10 cellular contexts compared by ENCODE assay signal in the genomic region with DNA sequence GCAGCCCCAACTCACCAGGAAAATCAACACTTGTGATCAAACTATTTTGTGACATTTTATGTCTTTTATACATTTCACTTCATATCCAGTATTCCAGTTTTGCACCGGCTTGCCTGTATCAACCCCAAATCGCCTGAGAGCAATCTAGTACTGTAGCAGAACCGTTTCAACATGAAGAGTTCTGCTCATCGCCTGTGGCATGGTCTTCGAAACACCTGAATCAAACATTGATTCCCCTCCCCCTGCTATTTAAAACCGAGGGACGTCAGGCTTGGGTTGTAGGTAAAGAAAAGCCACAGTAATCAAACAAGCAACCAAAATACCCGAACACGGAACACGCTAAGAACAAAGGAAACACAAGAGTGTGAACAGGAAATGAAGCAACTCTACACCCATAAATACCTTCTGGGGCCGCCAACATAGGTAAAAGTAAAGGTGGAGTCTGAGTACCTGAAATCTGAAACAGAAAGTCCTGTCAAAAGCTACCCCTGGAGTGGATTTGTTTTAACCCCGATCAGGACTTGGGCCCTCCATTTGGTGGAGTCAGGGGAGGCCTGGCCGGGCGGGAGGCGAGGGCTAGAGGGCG. TPM values are rescaled to one million over a fixed set of nuclear protein-coding genes. Genes with fewer than 3 reads are reported as not detected.
A peak's percentile ranks its signal among the peaks of the same experiment; 100 is the strongest.
DNase-seq lines count a peak whose midpoint lies in the region; ATAC-seq, FAIRE-seq and TF ChIP-seq lines count a peak whose summit lies in the region.
"Not testable (repeated sequence)": the region's sequence is repeated elsewhere in the genome, so short reads cannot be mapped to it uniquely, and the experiment has no call there.
"Had no signal": no experiment of that assay in that cellular context is flagged by ENCODE, and none has a peak within 500 bp of the region (broad histone marks: within the 10 kb centered on the region; RNA-seq: fewer than 3 reads in every experiment).

No MANE protein-coding gene starts in this region.

- not testable (repeated sequence) for TF ChIP-seq POLR2A in Peyer's patch (IDR thresholded peaks at IDR 0.05); GM12878 (IDR thresholded peaks at IDR 0.05; ENCODE audit: low read depth, low read length); esophagus squamous epithelium (IDR thresholded peaks at IDR 0.05); vagina (IDR thresholded peaks at IDR 0.05)

- intact Hi-C loops in activated CD8-positive, alpha-beta T cell treated with anti-CD3 and anti-CD28 coated beads for 36 hours (cut with micrococcal nuclease); GM12878 (cut with micrococcal nuclease; ENCODE audit: unreplicated experiment); esophagus squamous epithelium (cut with DNase I); psoas muscle (cut with DNase I); vagina (cut with DNase I): not testable (repeated sequence)

- H3K36me3 Mint-ChIP-seq in activated CD8-positive, alpha-beta T cell treated with anti-CD3 and anti-CD28 coated beads for 36 hours (ENCODE audit: low read depth); memory B cell: not testable (repeated sequence)

- not testable (repeated sequence) for H2AFZ ChIP-seq in GM12878 (ENCODE audit: control insufficient read depth, low read depth, low read length)

- not testable (repeated sequence) for H3K36me3 ChIP-seq in H7 (replicated peaks; ENCODE audit: control insufficient read depth, insufficient read depth, low read length); Peyer's patch; GM12878 (ENCODE audit: control insufficient read depth in 2 of 2, insufficient read depth in 2 of 2, low read length in 1 of 2); esophagus squamous epithelium; psoas muscle (ENCODE audit: insufficient read depth in 1 of 2, low read depth in 1 of 2); vagina

- peak overlapping the region; percentile 51; the same call in 1 of the 2 replicates for H3K9ac ChIP-seq in GM12878 (ENCODE audit: control insufficient read depth, insufficient read depth, low read length)

- not testable (repeated sequence) for H3K79me2 ChIP-seq in GM12878 (ENCODE audit: control insufficient read depth, insufficient read depth, low read length)

- 0% methylated on average over 2 of the region's 16 CpGs for WGBS in GM12878 (ENCODE audit: insufficient coverage, insufficient replicate concordance, low lambda C conversion rate, missing lambda C conversion rate)
- no CpG with 5 or more reads among the region's 16 CpGs for WGBS in esophagus squamous epithelium, 2 donors
- WGBS in psoas muscle, 3 donors = 6 to 40% (median 18%) methylated on average over 5 to 8 of the region's 16 CpGs

- RAD21 ChIA-PET in GM12878 (lab: Charles Lee; ENCODE audit: unreplicated experiment) = not testable (repeated sequence)

- TSS peak; percentile 37 for BruUV-seq in GM12878 (replicated peaks; lab: Mats Ljungman, UMichigan)

- SMC1A ChIA-PET in GM12878 (lab: Charles Lee; ENCODE audit: uncharacterized antibody, unreplicated experiment) = not testable (repeated sequence)

- H3K27ac ChIP-seq in Peyer's patch = peak overlapping the region; percentile 49 to 64 (median 54)
- peak overlapping the region; percentile 58; the same call in 1 of the 2 replicates for H3K27ac ChIP-seq in GM12878 (ENCODE audit: control insufficient read depth, insufficient read depth)
- peak overlapping the region; percentile 30 to 68 (median 57) for H3K27ac ChIP-seq in esophagus squamous epithelium
- H3K27ac ChIP-seq in psoas muscle, vagina: not testable (repeated sequence)

- H3K4me1 ChIP-seq in Peyer's patch; GM12878 (ENCODE audit: control insufficient read depth, insufficient read depth, low read length); esophagus squamous epithelium; psoas muscle; vagina: not testable (repeated sequence)

- not testable (repeated sequence) for H3K4me1 Mint-ChIP-seq in activated CD8-positive, alpha-beta T cell treated with anti-CD3 and anti-CD28 coated beads for 36 hours (ENCODE audit: low read depth); memory B cell

- H3K27me3 ChIP-seq in H7 (ENCODE audit: control insufficient read depth, insufficient read depth, low read length); Peyer's patch; GM12878 (replicated peaks in 1 of 2; ENCODE audit: control insufficient read depth in 2 of 2, insufficient read depth in 2 of 2, low read length in 1 of 2); esophagus squamous epithelium; psoas muscle (ENCODE audit: insufficient read depth in 3 of 3, low read length in 2 of 3); vagina: not testable (repeated sequence)

- not testable (repeated sequence) for H4K20me1 ChIP-seq in GM12878 (ENCODE audit: control insufficient read depth, insufficient read depth)

- TF ChIP-seq RAD21 in GM12878 (IDR thresholded peaks at IDR 0.05; ENCODE audit: insufficient read depth, low read depth, low read length) = not testable (repeated sequence)

- H3K27ac Mint-ChIP-seq in activated CD8-positive, alpha-beta T cell treated with anti-CD3 and anti-CD28 coated beads for 36 hours = peak overlapping the region; percentile 70
- H3K27ac Mint-ChIP-seq in memory B cell = not testable (repeated sequence)

- H3K4me3 Mint-ChIP-seq in activated CD8-positive, alpha-beta T cell treated with anti-CD3 and anti-CD28 coated beads for 36 hours = peak overlapping the region; percentile 54
- H3K4me3 Mint-ChIP-seq in memory B cell = peak overlapping the region; percentile 59

- TF ChIP-seq EP300 in GM12878 (IDR thresholded peaks at IDR 0.05; ENCODE audit: borderline replicate concordance in 1 of 2, control insufficient read depth in 1 of 2, low read depth in 2 of 2, low read length in 2 of 2) = not testable (repeated sequence)

- TF ChIP-seq CTCF in Peyer's patch (IDR thresholded peaks at IDR 0.05); activated CD8-positive, alpha-beta T cell treated with anti-CD3 and anti-CD28 coated beads for 36 hours (IDR thresholded peaks at IDR 0.05); GM12878 (IDR thresholded peaks at IDR 0.05 in 2 of 3, conservative IDR thresholded peaks at IDR 0.05 in 1 of 3; ENCODE audit: control insufficient read depth in 2 of 3, extremely low read depth in 1 of 3, insufficient read depth in 1 of 3, low read depth in 3 of 3, low read length in 3 of 3); esophagus squamous epithelium (IDR thresholded peaks at IDR 0.05); psoas muscle (IDR thresholded peaks at IDR 0.05); vagina (IDR thresholded peaks at IDR 0.05): not testable (repeated sequence)

- H3K9me3 Mint-ChIP-seq in activated CD8-positive, alpha-beta T cell treated with anti-CD3 and anti-CD28 coated beads for 36 hours; memory B cell: not testable (repeated sequence)

- FAIRE-seq in GM12878 (lab: Jason Lieb, UNC) = not testable (repeated sequence)

- ATAC-seq in activated CD8-positive, alpha-beta T cell treated with anti-CD3 and anti-CD28 coated beads for 36 hours; GM12878; memory B cell (ENCODE audit: low read depth); psoas muscle: not testable (repeated sequence)

- POLR2A ChIA-PET in activated CD8-positive, alpha-beta T cell treated with anti-CD3 and anti-CD28 coated beads for 36 hours (lab: Charles Lee); GM12878 (lab: Charles Lee): not testable (repeated sequence)

- CTCF ChIA-PET in activated CD8-positive, alpha-beta T cell treated with anti-CD3 and anti-CD28 coated beads for 36 hours (lab: Charles Lee); GM12878 (lab: Yijun Ruan, JAX): not testable (repeated sequence)

- not testable (repeated sequence) for DNase-seq in H7; GM12878 (ENCODE audit: low read depth, low spot score); esophagus squamous epithelium (lab: John Stamatoyannopoulos, UW); psoas muscle; vagina (ENCODE audit: extremely low spot score in 2 of 2)
- DNase-seq in Peyer's patch = peak in 2 of 3 donors; percentile 43 to 70
- DNase-seq in activated CD8-positive, alpha-beta T cell treated with anti-CD3 and anti-CD28 coated beads for 36 hours = peak; percentile 20
- DNase-seq in memory B cell (ENCODE audit: low spot score in 2 of 2) = peak; percentile 39 to 41

- in situ Hi-C loops in GM12878 (cut with MboI) = not testable (repeated sequence)

- peak overlapping the region; percentile 30 for H3K4me3 ChIP-seq in H7 (ENCODE audit: insufficient read depth, low read depth, low read length)
- H3K4me3 ChIP-seq in Peyer's patch = peak overlapping the region; percentile 27 to 51 (median 36)
- peak overlapping the region; percentile 57; the same call in 1 of the 2 replicates for H3K4me3 ChIP-seq in GM12878
- peak overlapping the region; percentile 19 to 59 (median 38) for H3K4me3 ChIP-seq in esophagus squamous epithelium
- peak overlapping the region; percentile 49 for H3K4me3 ChIP-seq in psoas muscle
- H3K4me3 ChIP-seq in vagina = peak overlapping the region; percentile 40 to 56

- H3K27me3 Mint-ChIP-seq in activated CD8-positive, alpha-beta T cell treated with anti-CD3 and anti-CD28 coated beads for 36 hours; memory B cell: not testable (repeated sequence)

- not testable (repeated sequence) for H3K4me2 ChIP-seq in GM12878 (ENCODE audit: control insufficient read depth, insufficient read depth)

- H3K9me3 ChIP-seq in Peyer's patch; GM12878 (replicated peaks; ENCODE audit: control insufficient read depth, insufficient read depth, low read length); esophagus squamous epithelium; psoas muscle; vagina: not testable (repeated sequence)

RNA-seq across cellular contexts. Expression of a gene that starts 27.6 kb away (rescaled TPM):
- total RNA-seq in H7 (2014; rRNA removed; shearing (Covaris generic)) = not detected in 2 replicates
- total RNA-seq in Peyer's patch (not detected), GM12878 (2014; rRNA removed) (not detected in 2 replicates), GM12878 (2014; rRNA removed; fragmentation: Illumina TruSeq; extraction: Trizol) (not detected in 2 replicates), GM12878 (2021) (not detected in 2 replicates), esophagus squamous epithelium (not detected), psoas muscle (not detected), vagina (not detected)
- total RNA-seq in activated CD8-positive, alpha-beta T cell treated with anti-CD3 and anti-CD28 coated beads for 36 hours = not detected
- not detected in 2 replicates for total RNA-seq in GM12878 (2013; cell fraction: nucleolus; rRNA removed)
- not detected for polyA plus RNA-seq in GM12878 (2011; ENCODE audit: low read depth)
- polyA plus RNA-seq in GM12878 (2011; rRNA removed) (not detected in 2 replicates), GM12878 (2014; fragmentation: Illumina TruSeq; extraction: Trizol) (not detected in 2 replicates), GM12878 (2014; fragmentation: Nextera tagmentation; extraction: Ambion mirVana) (not detected), GM12878 (2014; rRNA removed) (not detected in 2 replicates), GM12878 (2016; fragmentation: Nextera tagmentation; extraction: Ambion mirVana) (not detected), psoas muscle (not detected)
- polyA plus RNA-seq in GM12878 (2011; cell fraction: cytosol; rRNA removed) = not detected in 2 replicates
- not detected in 2 replicates for polyA plus RNA-seq in GM12878 (2011; cell fraction: nucleus; rRNA removed)
- not detected in 2 replicates for polyA plus RNA-seq in GM12878 (2012)
- polyA minus RNA-seq in GM12878 (2011; rRNA and poly(A)+ RNA removed) = not detected in 2 replicates
- polyA minus RNA-seq in GM12878 (2011; cell fraction: cytosol; rRNA and poly(A)+ RNA removed) = not detected in 2 replicates
- not detected in 2 replicates for polyA minus RNA-seq in GM12878 (2011; cell fraction: nucleus; rRNA and poly(A)+ RNA removed)
- total RNA-seq: left lung, thyroid gland had no signal
